In genomic region chr9:129218918-129219317, GRCh38 we compare ENCODE assay signal across 33 cellular contexts.
"Had no signal": no experiment of that assay in that cellular context is flagged by ENCODE, and none has a peak within 500 bp of the region (broad histone marks: within the 10 kb centered on the region; RNA-seq: fewer than 3 reads in every experiment).

No MANE protein-coding gene starts in this region.

- H3K27ac Mint-ChIP-seq: activated B cell treated with CpG ODN at 0.5 μM for 24 hours; activated CD4-positive, alpha-beta memory T cell treated with anti-CD3 and anti-CD28 coated beads for 36 hours; activated naive CD4-positive, alpha-beta T cell treated with anti-CD3 and anti-CD28 coated beads for 36 hours; activated T-helper 1 cell treated with anti-CD3 and anti-CD28 coated beads, Interleukin-12 subunit alpha, Interleukin-12 subunit beta, Interleukin-2, Interleukin-4 antibody, amounts not matched to agents 30 ng/mL and 10 ng/mL and 1 ng/mL, durations not matched to agents 14 hours and 24 hours and 36 hours had no signal

- H3K9me3 ChIP-seq: adrenal gland, Peyer's patch had no signal

- H3K9me3 Mint-ChIP-seq: activated B cell treated with CpG ODN at 0.5 μM for 24 hours; activated CD4-positive, alpha-beta memory T cell treated with anti-CD3 and anti-CD28 coated beads for 36 hours; activated naive CD4-positive, alpha-beta T cell treated with anti-CD3 and anti-CD28 coated beads for 36 hours; activated naive CD4-positive, alpha-beta T cell treated with anti-CD3 and anti-CD28 coated beads, Interleukin-2, amount 50 U/mL, for 72 hours; activated T-cell treated with anti-CD3 and anti-CD28 coated beads, Interleukin-2, amount 50 U/mL, for 4 hours; activated T-helper 1 cell treated with anti-CD3 and anti-CD28 coated beads, Interleukin-12 subunit alpha, Interleukin-12 subunit beta, Interleukin-2, Interleukin-4 antibody, amounts not matched to agents 30 ng/mL and 10 ng/mL and 1 ng/mL, durations not matched to agents 14 hours and 24 hours and 36 hours had no signal

- DNase-seq: activated B cell treated with CpG ODN at 0.5 μM for 24 hours; activated CD4-positive, alpha-beta memory T cell treated with anti-CD3 and anti-CD28 coated beads for 36 hours; activated CD4-positive, alpha-beta T cell treated with anti-CD3 and anti-CD28 coated beads for 4 hours; activated CD4-positive, alpha-beta T cell treated with anti-CD3 and anti-CD28 coated beads, Interleukin-2, amount 50 U/mL, for 1 hour; activated CD4-positive, CD25-positive, alpha-beta regulatory T cell treated with anti-CD3 and anti-CD28 coated beads, Interleukin-2, amount 50 U/mL, for 72 hours; activated CD8-positive, alpha-beta memory T cell treated with anti-CD3 and anti-CD28 coated beads, Interleukin-2, amount 50 U/mL, for 4 hours; activated gamma-delta T cell treated with Interleukin-2 at 50 U/mL for 16 hours; activated naive CD4-positive, alpha-beta T cell treated with anti-CD3 and anti-CD28 coated beads for 36 hours; activated T-cell treated with anti-CD3 and anti-CD28 coated beads for 4 hours; activated T-cell treated with anti-CD3 and anti-CD28 coated beads, Interleukin-2, amount 50 U/mL, for 4 hours; adrenal gland; brain microvascular endothelial cell; central memory CD4-positive, alpha-beta T cell; Karpas-422; NCI-H1105 treated with DMSO at 0.1 percent for 48 hours; NCI-H1436; NCI-H1694; NCI-H1930; NCI-H2081 treated with DMSO at 0.1 percent for 48 hours; NCI-H510A; NCI-H526; NCI-H748 treated with DMSO at 0.1 percent for 48 hours; NK-92 treated with Interleukin-12 subunit alpha and Interleukin-12 subunit beta, amount 100 ng/mL, for 24 hours; PC-3; Peyer's patch; RPMI8226; SW 1271; T-helper 1 cell; T-helper 2 cell; T-helper 9 cell had no signal

- H3K36me3 ChIP-seq: adrenal gland, brain microvascular endothelial cell, Peyer's patch had no signal

- ATAC-seq: activated naive CD4-positive, alpha-beta T cell treated with anti-CD3 and anti-CD28 coated beads, Interleukin-2, amount 50 U/mL, for 72 hours; activated T-cell treated with anti-CD3 and anti-CD28 coated beads, Interleukin-2, amount 50 U/mL, for 4 hours; PC-3 had no signal

- H3K4me3 ChIP-seq: adrenal gland, Peyer's patch had no signal

- H3K27ac ChIP-seq: adrenal gland, brain microvascular endothelial cell, Peyer's patch, VCaP had no signal

- H3K27me3 Mint-ChIP-seq: activated CD4-positive, alpha-beta memory T cell treated with anti-CD3 and anti-CD28 coated beads for 36 hours had no signal

- H3K4me1 ChIP-seq: Peyer's patch had no signal

- H3K4me3 Mint-ChIP-seq: activated B cell treated with CpG ODN at 0.5 μM for 24 hours; activated CD4-positive, alpha-beta memory T cell treated with anti-CD3 and anti-CD28 coated beads for 36 hours; activated naive CD4-positive, alpha-beta T cell treated with anti-CD3 and anti-CD28 coated beads for 36 hours; activated T-cell treated with anti-CD3 and anti-CD28 coated beads, Interleukin-2, amount 50 U/mL, for 4 hours; activated T-helper 1 cell treated with anti-CD3 and anti-CD28 coated beads, Interleukin-12 subunit alpha, Interleukin-12 subunit beta, Interleukin-2, Interleukin-4 antibody, amounts not matched to agents 30 ng/mL and 10 ng/mL and 1 ng/mL, durations not matched to agents 14 hours and 24 hours and 36 hours had no signal

- H3K27me3 ChIP-seq: adrenal gland, brain microvascular endothelial cell, Peyer's patch had no signal

- H3K36me3 Mint-ChIP-seq: activated CD4-positive, alpha-beta memory T cell treated with anti-CD3 and anti-CD28 coated beads for 36 hours; activated naive CD4-positive, alpha-beta T cell treated with anti-CD3 and anti-CD28 coated beads, Interleukin-2, amount 50 U/mL, for 72 hours had no signal
